11 cellular contexts compared by ENCODE assay signal in the genomic region with DNA sequence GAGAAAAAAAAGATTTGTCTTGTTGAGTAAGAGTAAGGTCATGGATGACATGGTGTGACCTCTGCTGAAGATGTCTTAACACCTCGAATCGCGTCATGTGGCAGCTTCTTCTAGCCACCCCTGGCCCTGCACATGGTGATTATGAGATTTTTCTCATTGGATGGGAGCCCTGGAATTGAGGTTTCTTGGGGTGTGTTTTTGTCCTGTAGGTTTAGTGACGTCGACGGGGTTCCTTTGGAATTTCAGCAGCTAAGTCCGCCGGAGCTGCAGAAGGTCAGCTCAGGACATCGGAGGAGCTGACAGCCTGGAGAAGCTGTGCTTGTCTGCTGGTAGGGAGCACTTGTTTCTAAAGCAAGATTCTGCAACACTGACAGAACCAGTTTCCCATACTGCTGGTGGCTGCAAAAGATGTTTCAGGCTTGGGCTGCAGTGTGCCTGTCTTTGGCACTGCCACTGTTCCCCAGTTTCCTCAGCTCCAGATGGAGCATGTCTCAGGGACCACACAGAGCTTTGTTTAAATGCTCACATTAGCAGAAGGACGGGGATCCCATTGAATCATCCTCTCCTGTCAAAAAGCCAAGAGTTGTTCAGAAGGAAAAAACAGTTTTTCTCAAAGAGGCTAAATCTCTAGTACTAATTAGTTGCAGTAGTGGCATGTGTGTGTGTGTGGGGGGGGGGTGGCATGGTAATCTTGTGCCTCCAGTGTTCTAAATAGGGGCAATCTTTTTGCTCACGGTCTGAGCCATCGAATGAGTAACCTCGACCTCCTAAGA. TPM values are rescaled to one million over a fixed set of nuclear protein-coding genes. Genes with fewer than 3 reads are reported as not detected.
DNase-seq lines count a peak whose midpoint lies in the region; FAIRE-seq and TF ChIP-seq lines count a peak whose summit lies in the region.
"Had no signal": no experiment of that assay in that cellular context is flagged by ENCODE, and none has a peak within 500 bp of the region (broad histone marks: within the 10 kb centered on the region; RNA-seq: fewer than 3 reads in every experiment).

No MANE protein-coding gene starts in this region.

- H3K27ac ChIP-seq in BLaER1 treated with 17β-estradiol and CSF1 and Interleukin-3, amounts not matched to agents 10 nM and 100 nM, result peak overlapping the region; percentile 85 to 100 (median 98)
- H3K27ac ChIP-seq in RWPE1, result peak overlapping the region; percentile 25; the same call in 1 of the 2 replicates
- H3K27ac ChIP-seq in sigmoid colon, result peak overlapping the region; percentile 23 to 100 (median 46)

- peaks cover 0 to 26% (median 11%) of the 10 kb centered on the region in 11 experiments; a peak in 12 of 22 replicates for H3K27me3 ChIP-seq in BLaER1 treated with 17β-estradiol and CSF1 and Interleukin-3, amounts not matched to agents 10 nM and 100 nM
- no peaks in the 10 kb centered on the region for H3K27me3 ChIP-seq in sigmoid colon

- TF ChIP-seq CTCF in RWPE1 (conservative IDR thresholded peaks at IDR 0.05; ENCODE audit: low read depth), result no peak
- no peak for TF ChIP-seq CTCF in sigmoid colon (IDR thresholded peaks at IDR 0.05)
- TF ChIP-seq CTCF in D721Med (IDR thresholded peaks at IDR 0.05; ENCODE audit: insufficient read depth, missing control alignments), result no peak

- no peak for TF ChIP-seq POLR2A in sigmoid colon (IDR thresholded peaks at IDR 0.05)
- no peak for TF ChIP-seq POLR2A in GM12891 (IDR thresholded peaks at IDR 0.05; ENCODE audit: low read depth, low read length)

- WGBS in sigmoid colon, 2 donors, result 77 to 79% methylated on average over 13 of the region's 13 CpGs

- DNase-seq in RWPE1 (ENCODE audit: low spot score) (no peak), fibroblast of gingiva (ENCODE audit: low read depth) (peak; percentile 82), sigmoid colon (peak; percentile 74), GM12891 (ENCODE audit: insufficient read length, low spot score) (no peak), D721Med (ENCODE audit: insufficient read length, low spot score) (no peak), SKM-1 treated with dmso at 0.1 percent for 144 hours (lab: John Stamatoyannopoulos, UW; ENCODE audit: unreplicated experiment) (no peak), NCI-H345 treated with DMSO at 0.1 percent for 48 hours (lab: John Stamatoyannopoulos, UW; ENCODE audit: unreplicated experiment) (no peak)
- DNase-seq: activated CD4-positive, alpha-beta T cell treated with anti-CD3 and anti-CD28 coated beads for 48 hours; glutamatergic neuron; NCI-H2029 treated with DMSO at 0.1 percent for 48 hours had no signal

- peak overlapping the region in 8 of 11 experiments; percentile 75 to 100 (median 96); a peak in 11 of 22 replicates for H3K9ac ChIP-seq in BLaER1 treated with 17β-estradiol and CSF1 and Interleukin-3, amounts not matched to agents 10 nM and 100 nM

- peaks cover 57 to 80% (median 67%) of the 10 kb centered on the region in 10 experiments for H3K4me1 ChIP-seq in BLaER1 treated with 17β-estradiol and CSF1 and Interleukin-3, amounts not matched to agents 10 nM and 100 nM
- peaks cover 0 to 35% (median 27%) of the 10 kb centered on the region in 4 donors for H3K4me1 ChIP-seq in sigmoid colon

- no peaks in the 10 kb centered on the region for H3K36me3 ChIP-seq in BLaER1 treated with 17β-estradiol and CSF1 and Interleukin-3, amounts not matched to agents 10 nM and 100 nM
- no peaks in the 10 kb centered on the region for H3K36me3 ChIP-seq in sigmoid colon

- H3K4me2 ChIP-seq in BLaER1 treated with 17β-estradiol and CSF1 and Interleukin-3, amounts not matched to agents 10 nM and 100 nM, result peak overlapping the region; percentile 76 to 100 (median 99)

- FAIRE-seq in GM12891 (lab: Jason Lieb, UNC), result no peak
- FAIRE-seq in D721Med (lab: Jason Lieb, UNC), result no peak

- H3K9me3 ChIP-seq in BLaER1 treated with 17β-estradiol and CSF1 and Interleukin-3, amounts not matched to agents 10 nM and 100 nM (replicated peaks in 1 of 11), result no peaks in the 10 kb centered on the region
- no peaks in the 10 kb centered on the region for H3K9me3 ChIP-seq in sigmoid colon

- peak in 2 of 4 donors; percentile 51 to 54 for TF ChIP-seq EP300 in sigmoid colon (IDR thresholded peaks at IDR 0.05)

- CTCF ChIA-PET in RWPE1 (lab: Yijun Ruan, JAX), result no interaction called here

- no peak overlapping the region for H3K4me3 ChIP-seq in BLaER1 treated with 17β-estradiol and CSF1 and Interleukin-3, amounts not matched to agents 10 nM and 100 nM
- no peak overlapping the region for H3K4me3 ChIP-seq in sigmoid colon

- H4K20me1 ChIP-seq in BLaER1 treated with 17β-estradiol and CSF1 and Interleukin-3, amounts not matched to agents 10 nM and 100 nM, result no peaks in the 10 kb centered on the region

- POLR2A ChIA-PET in RWPE1 (lab: Yijun Ruan, JAX; ENCODE audit: low non-redundant PET), result no interaction called here

- intact Hi-C loops in sigmoid colon (cut with DNase I), result loop anchor here (10.0 kb wide), 1 partner anchor 1761 kb away; no protein-coding TSS in a partner anchor

TF ChIP-seq in GM12891, 5 proteins besides CTCF, POLR2A, EP300 and RAD21:
- TF ChIP-seq POLR2AphosphoS5 (IDR thresholded peaks at IDR 0.05; ENCODE audit: low read depth, low read length) (no peak), TAF1 (IDR thresholded peaks at IDR 0.05; ENCODE audit: low read depth, low read length) (no peak), PAX5 (IDR thresholded peaks at IDR 0.05; ENCODE audit: insufficient read depth, low read length, severe bottlenecking) (no peak), SPI1 (IDR thresholded peaks at IDR 0.05; ENCODE audit: low read depth, low read length) (no peak), POU2F2 (IDR thresholded peaks at IDR 0.05; ENCODE audit: low read depth, low read length) (no peak)

RNA-seq across cellular contexts. Expression of a gene that starts 5.2 kb away (rescaled TPM):
- total RNA-seq in sigmoid colon, result 1,000 to 10,000 TPM in 1 of 4 donors, 100 to 1,000 TPM in 3; 172 to 1,048 (median 650) TPM
- polyA plus RNA-seq in sigmoid colon, result 100 to 1,000 TPM; 108 to 374 (median 306) TPM
- 6.8 TPM for polyA plus RNA-seq in GM12891 (2012; ENCODE audit: low read depth, missing spikeins)

Comparison
In these comparisons a context has a peak if more than half of its experiments do, and no peak if none do; other contexts are left out.
1. H3K27ac ChIP-seq: peak in every context shown above with its lines; median percentile 98 in BLaER1 treated with 17β-estradiol and CSF1 and Interleukin-3, amounts not matched to agents 10 nM and 100 nM; 46 in sigmoid colon; 25 in RWPE1.
2. DNase-seq: peak in fibroblast of gingiva (single experiment) and sigmoid colon (single experiment); none in RWPE1 (single experiment), GM12891 (single experiment), D721Med (single experiment), SKM-1 treated with dmso at 0.1 percent for 144 hours (single experiment) and NCI-H345 treated with DMSO at 0.1 percent for 48 hours (single experiment).